In genomic region chr2:25976884-25977741, GRCh38 we compare ENCODE assay signal across 1 cellular context.
TF ChIP-seq lines count a peak whose summit lies in the region.

No MANE protein-coding gene starts in this region.

TF ChIP-seq in HepG2, 621 proteins besides CTCF, POLR2A, EP300 and RAD21:
- TF ChIP-seq FOSL2 (CRISPR knock-in tag; IDR thresholded peaks at IDR 0.05) (peak; percentile 43), ZBTB7A (CRISPR knock-in tag; IDR thresholded peaks at IDR 0.05) (no peak)
